Comparison of ENCODE assay signal across 8 cellular contexts in the genomic region with DNA sequence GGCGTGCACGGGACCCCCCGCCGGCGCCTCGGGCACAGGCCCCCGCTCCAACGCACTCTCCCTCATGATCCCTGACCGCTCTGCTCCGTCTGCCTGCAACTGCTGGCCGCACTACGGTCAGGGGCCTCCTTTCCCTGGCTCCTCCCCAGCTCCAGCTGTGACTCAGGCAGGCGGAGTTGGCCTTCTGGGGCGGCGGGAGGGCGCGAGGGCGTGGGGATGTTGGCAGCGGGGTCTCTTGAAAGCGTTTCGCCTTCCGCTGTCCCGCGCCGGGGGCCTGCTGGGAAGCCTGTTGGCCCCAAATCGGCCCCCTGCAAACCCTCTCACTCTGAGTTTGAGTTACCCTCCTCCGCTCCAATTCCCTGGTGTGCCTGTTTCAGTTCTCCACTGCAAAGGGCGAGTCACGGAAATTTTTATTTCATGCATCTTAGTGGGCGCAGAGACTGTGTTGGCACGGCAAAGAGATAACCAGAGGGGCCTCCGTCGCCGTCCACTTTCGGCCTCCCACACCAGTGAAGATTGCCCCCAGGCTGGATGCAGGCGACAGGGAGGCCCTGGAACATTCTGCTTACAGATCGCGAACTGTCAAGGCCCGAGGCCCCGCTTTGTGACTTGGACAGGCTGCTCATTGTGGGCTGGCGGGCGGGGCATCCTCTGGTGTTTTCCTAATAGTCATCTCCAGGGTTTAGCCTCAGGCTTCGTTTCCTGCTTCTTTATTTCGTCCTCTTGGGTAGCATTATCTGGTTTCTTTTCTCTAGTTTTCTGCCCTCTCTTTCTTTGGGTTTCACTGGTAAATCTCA. TPM values are rescaled to one million over a fixed set of nuclear protein-coding genes. Genes with fewer than 3 reads are reported as not detected.
DNase-seq lines count a peak whose midpoint lies in the region; FAIRE-seq and TF ChIP-seq lines count a peak whose summit lies in the region.

Gene CAVIN3, minus strand, starts transcription at position 91 of the 797 bp plus-strand sequence. Its CDS starts 25 bp downstream, at position 66.

- peak within 1 kb of the TSS; percentile 95 for H3K4me2 ChIP-seq in keratinocyte (ENCODE audit: control insufficient read depth, extremely low read depth, insufficient read depth, low read depth, low read length)

- CTCF ChIA-PET in RWPE1 (lab: Yijun Ruan, JAX), result interaction anchor here (0.6 to 1.0 kb wide), 2 partner anchors 40 to 74 kb away, joined by 3 read pairs; no protein-coding TSS in a partner anchor

- no peaks in the 10 kb centered on the region for H3K9me3 ChIP-seq in keratinocyte (ENCODE audit: control insufficient read depth, low read depth, low read length)

- H3K4me3 ChIP-seq in HFF-Myc (replicated peaks; ENCODE audit: low read depth, low read length), result peak within 1 kb of the TSS; percentile 71
- peak within 1 kb of the TSS; percentile 59 to 73 for H3K4me3 ChIP-seq in cardiac fibroblast (replicated peaks in 1 of 2; ENCODE audit: low read depth in 2 of 2, low read length in 2 of 2)
- peak within 1 kb of the TSS; percentile 56 to 95 (median 87) for H3K4me3 ChIP-seq in keratinocyte (ENCODE audit: control insufficient read depth in 2 of 3, extremely low read depth in 1 of 3, insufficient read depth in 2 of 3, low read depth in 1 of 3, low read length in 3 of 3)

- H3K27me3 ChIP-seq in keratinocyte (ENCODE audit: control insufficient read depth, extremely low read depth, insufficient read depth, low read length), result no peaks in the 10 kb centered on the region

- H2AFZ ChIP-seq in keratinocyte (ENCODE audit: control insufficient read depth, low read length), result peak within 1 kb of the TSS; percentile 73

- TF ChIP-seq CTCF in HFF-Myc (IDR thresholded peaks at IDR 0.05; ENCODE audit: low read depth, low read length, missing control alignments) (no peak), RWPE1 (conservative IDR thresholded peaks at IDR 0.05; ENCODE audit: low read depth) (no peak), cardiac fibroblast (IDR thresholded peaks at IDR 0.05; ENCODE audit: low read depth, low read length) (no peak), keratinocyte (optimal IDR thresholded peaks at IDR 0.05 in 1 of 3, IDR thresholded peaks at IDR 0.05 in 1 of 3, conservative IDR thresholded peaks at IDR 0.05 in 1 of 3; ENCODE audit: extremely low read depth in 1 of 3, insufficient read depth in 2 of 3, low read length in 3 of 3) (no peak)

- no peaks in the 10 kb centered on the region for H3K9me1 ChIP-seq in keratinocyte (ENCODE audit: control insufficient read depth, extremely low read depth, insufficient read depth, low read length)

- H3K79me2 ChIP-seq in keratinocyte (ENCODE audit: control insufficient read depth, insufficient read depth, low read length), result peaks cover 11% of the 10 kb centered on the region

- H3K36me3 ChIP-seq in keratinocyte (ENCODE audit: control insufficient read depth in 2 of 2, extremely low read depth in 1 of 2, insufficient read depth in 2 of 2, low read length in 2 of 2), result no peaks in the 10 kb centered on the region

- H3K4me1 ChIP-seq in keratinocyte (ENCODE audit: control insufficient read depth, extremely low read depth, insufficient read depth, low read length), result peaks cover 40% of the 10 kb centered on the region

- peak; percentile 84 for FAIRE-seq in keratinocyte (lab: Jason Lieb, UNC)

- H3K27ac ChIP-seq in RWPE1 (peak within 1 kb of the TSS; percentile 99), keratinocyte (ENCODE audit: control insufficient read depth, insufficient read depth, low read length) (peak within 1 kb of the TSS; percentile 98)

- dilution Hi-C loops in keratinocyte (cut with MboI; ENCODE audit: extremely low pct_ligation_motif_present, low sequenced_read_pairs), result no loop called here

- peak within 1 kb of the TSS; percentile 99 for H3K9ac ChIP-seq in keratinocyte (ENCODE audit: control insufficient read depth, extremely low read depth, insufficient read depth, low read length)

- H4K20me1 ChIP-seq in keratinocyte (ENCODE audit: control insufficient read depth, extremely low read depth, insufficient read depth, low read length), result no peaks in the 10 kb centered on the region

- POLR2A ChIA-PET in RWPE1 (lab: Yijun Ruan, JAX; ENCODE audit: low non-redundant PET), result interaction anchor here (0.6 kb wide), 1 partner anchor 1364 kb away, joined by 5 read pairs; no protein-coding TSS in a partner anchor

- DNase-seq in GM03348 (ENCODE audit: low spot score) (peak; percentile 89), HFF-Myc (ENCODE audit: extremely low read depth, low read depth) (no peak), RWPE1 (ENCODE audit: low spot score) (peak; percentile 71), cardiac fibroblast (ENCODE audit: low read depth in 2 of 2) (peak; percentile 91 to 92), keratinocyte (ENCODE audit: low read depth, low spot score) (peak; percentile 52), NCI-H526 treated with DMSO at 0.1 percent for 48 hours (lab: John Stamatoyannopoulos, UW) (no peak), cerebellum (ENCODE audit: low spot score) (no peak)
- peak; percentile 78 to 88 for DNase-seq in stimulated activated CD4-positive, alpha-beta T cell treated with anti-CD3 and anti-CD28 coated beads, Interleukin-2, amount 100 ng/mL, for 24 hours

RNA-seq across cellular contexts. Expression of gene CAVIN3, which starts in this region (rescaled TPM):
- 26.0 to 43.0 TPM (median 30.1 TPM) in 3 replicates for polyA plus RNA-seq in keratinocyte
- 1.6 TPM for polyA plus RNA-seq in keratinocyte (2011; ENCODE audit: low read depth)
- 12.2 and 49.7 TPM in 2 replicates for polyA plus RNA-seq in keratinocyte (2011; cell fraction: cytosol; rRNA removed)
- polyA plus RNA-seq in keratinocyte (2011; cell fraction: nucleus; rRNA removed), result 15.5 and 20.8 TPM in 2 replicates
- polyA plus RNA-seq in keratinocyte (2012; ENCODE audit: low replicate concordance), result 5.5 and 85.3 TPM in 2 replicates
- 3.3 to 6.2 TPM (median 3.4 TPM) in 3 replicates for polyA minus RNA-seq in keratinocyte
- 23.0 TPM for polyA minus RNA-seq in keratinocyte (2011; cell fraction: cytosol; rRNA and poly(A)+ RNA removed)
- 8.4 and 9.0 TPM in 2 replicates for polyA minus RNA-seq in keratinocyte (2011; cell fraction: nucleus; rRNA and poly(A)+ RNA removed)
- 2.7 TPM for total RNA-seq in cerebellum

Comparison
In these comparisons a context has a peak if more than half of its experiments do, and no peak if none do; other contexts are left out.
1. DNase-seq: peak in GM03348 (single experiment), RWPE1 (single experiment), cardiac fibroblast (2 of 2), keratinocyte (single experiment) and stimulated activated CD4-positive, alpha-beta T cell treated with anti-CD3 and anti-CD28 coated beads, Interleukin-2, amount 100 ng/mL, for 24 hours (2 of 2); none in HFF-Myc (single experiment), NCI-H526 treated with DMSO at 0.1 percent for 48 hours (single experiment) and cerebellum (single experiment).
2. Peak in every context shown above with its lines, with median percentiles within 50 percentile points of each other: H3K4me3 ChIP-seq.